Comparison of ENCODE assay signal across 8 cellular contexts in the genomic region with DNA sequence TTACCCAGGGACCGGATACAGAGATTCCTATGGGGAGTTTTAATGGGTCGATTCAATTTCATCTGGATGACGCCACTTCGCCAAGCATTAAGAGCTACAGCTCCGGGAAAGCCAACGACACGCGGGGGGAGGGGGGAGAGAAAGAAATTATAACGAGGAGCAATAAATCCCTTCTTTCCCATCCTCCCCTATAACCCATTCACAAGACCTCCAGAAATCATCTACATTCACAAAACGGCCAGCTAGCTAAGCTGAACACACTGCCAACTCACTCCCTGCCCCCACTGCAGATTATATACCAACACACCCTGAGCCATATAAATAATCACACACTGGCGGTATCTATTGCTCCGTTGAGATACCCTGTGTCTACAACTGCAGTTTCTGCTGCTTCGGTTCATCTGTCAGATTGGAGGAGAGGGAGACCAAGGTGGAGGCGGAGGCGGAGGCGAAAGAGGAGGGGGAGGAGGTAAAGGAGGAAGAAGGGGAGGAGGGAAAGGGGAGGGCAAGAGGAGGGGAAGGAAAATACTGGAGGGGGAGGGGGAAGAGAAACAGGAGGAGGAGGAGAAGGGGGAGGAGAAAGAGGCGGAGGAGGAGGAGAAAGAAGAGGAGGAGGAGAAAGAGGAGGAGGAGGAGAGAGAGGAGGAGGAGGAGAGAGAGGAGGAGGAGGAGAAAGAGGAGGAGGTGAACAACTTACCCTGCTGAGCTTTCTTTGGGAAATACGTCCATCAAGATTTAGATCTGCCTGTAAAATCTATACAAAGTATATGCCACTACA.
DNase-seq lines count a peak whose midpoint lies in the region; ATAC-seq and TF ChIP-seq lines count a peak whose summit lies in the region.

No MANE protein-coding gene starts in this region.

- H3K4me2 ChIP-seq in Loucy (ENCODE audit: low read depth, low read length, poor library complexity, severe bottlenecking): peak overlapping the region; percentile 16

- peaks cover 3% of the 10 kb centered on the region for H3K4me1 Mint-ChIP-seq in endodermal cell

- no peaks in the 10 kb centered on the region for H3K27me3 Mint-ChIP-seq in endodermal cell (ENCODE audit: insufficient read depth)

- H3K27me3 ChIP-seq in Loucy (ENCODE audit: insufficient read depth, low read length, poor library complexity, severe bottlenecking) (no peaks in the 10 kb centered on the region), endodermal cell (ENCODE audit: control insufficient read depth, insufficient read depth, low read length, poor library complexity, severe bottlenecking) (no peaks in the 10 kb centered on the region)

- H3K27ac ChIP-seq in endodermal cell (ENCODE audit: low read depth, low read length): no peak overlapping the region

- H3K36me3 ChIP-seq in Loucy (ENCODE audit: insufficient read depth, low read length) (no peaks in the 10 kb centered on the region), endodermal cell (ENCODE audit: control insufficient read depth, insufficient read depth, low read length) (no peaks in the 10 kb centered on the region)

- peak; percentile 89 for DNase-seq in DMS 273 (lab: John Stamatoyannopoulos, UW; ENCODE audit: unreplicated experiment)
- DNase-seq in endodermal cell: peak; percentile 83
- DNase-seq in midbrain (lab: John Stamatoyannopoulos, UW): peak; percentile 25
- peak; percentile 72 for DNase-seq in stromal cell of bone marrow (ENCODE audit: low read depth)

- no peaks in the 10 kb centered on the region for H3K9me2 ChIP-seq in Loucy (replicated peaks; ENCODE audit: low read depth, low read length)

- H3K79me2 ChIP-seq in Loucy (ENCODE audit: insufficient read depth, low read length): no peaks in the 10 kb centered on the region

- WGBS in endodermal cell (ENCODE audit: insufficient coverage in 1 of 2, insufficient read length in 1 of 2), 2 experiments: 36 to 40% methylated on average over 5 to 13 of the region's 18 CpGs

- H3K36me3 Mint-ChIP-seq in endodermal cell (ENCODE audit: low read depth): no peaks in the 10 kb centered on the region

- H3K4me1 ChIP-seq in Loucy (ENCODE audit: insufficient read depth, low read length, poor library complexity, severe bottlenecking): peaks cover 3% of the 10 kb centered on the region
- no peaks in the 10 kb centered on the region for H3K4me1 ChIP-seq in endodermal cell (ENCODE audit: control insufficient read depth, insufficient read depth, low read length)

- H3K4me3 ChIP-seq in Loucy (ENCODE audit: low read length, poor library complexity, severe bottlenecking) (no peak overlapping the region), WI38 (ENCODE audit: low read depth, low read length) (peak overlapping the region; percentile 59), endodermal cell (ENCODE audit: low read length) (peak overlapping the region; percentile 75)

- H3K27ac Mint-ChIP-seq in endodermal cell: peak overlapping the region; percentile 31

- no peaks in the 10 kb centered on the region for H3F3A ChIP-seq in Loucy (ENCODE audit: low read depth)

- ATAC-seq in HG03097 (IDR thresholded peaks at IDR 0.05; ENCODE audit: low FRiP score, unreplicated experiment): no peak
- ATAC-seq in GM18867 (IDR thresholded peaks at IDR 0.05; ENCODE audit: unreplicated experiment): no peak

- H3K9ac ChIP-seq in Loucy (ENCODE audit: low read depth, low read length, poor library complexity, severe bottlenecking) (no peak overlapping the region), endodermal cell (ENCODE audit: extremely low read depth, low read length, poor library complexity, severe bottlenecking) (no peak overlapping the region)

- TF ChIP-seq CTCF in Loucy (conservative IDR thresholded peaks at IDR 0.05; ENCODE audit: low read length): no peak
- no peak for TF ChIP-seq CTCF in WI38 (IDR thresholded peaks at IDR 0.05; ENCODE audit: low read depth, low read length)
- no peak for TF ChIP-seq CTCF in endodermal cell (conservative IDR thresholded peaks at IDR 0.05)

- H3K9me3 Mint-ChIP-seq in endodermal cell: peaks cover 33% of the 10 kb centered on the region

- peak overlapping the region; percentile 71 for H3K4me3 Mint-ChIP-seq in endodermal cell

- H3K9me3 ChIP-seq in Loucy (ENCODE audit: insufficient read depth, low read depth, low read length): no peaks in the 10 kb centered on the region
- H3K9me3 ChIP-seq in endodermal cell (ENCODE audit: control insufficient read depth, low read length): peaks cover 41% of the 10 kb centered on the region

- H4K20me1 ChIP-seq in Loucy (ENCODE audit: insufficient read depth, low read length, poor library complexity, severe bottlenecking): no peaks in the 10 kb centered on the region

- H2AFZ ChIP-seq in Loucy (ENCODE audit: low read length): 0 out of 2 replicates have a peak overlapping the region, but pooled peaks have one; percentile 43

Comparison
In these comparisons a context has a peak if more than half of its experiments do, and no peak if none do; other contexts are left out.
1. DNase-seq: peak in every context shown above with its lines; median percentile 89 in DMS 273; 83 in endodermal cell; 72 in stromal cell of bone marrow; 25 in midbrain.